16 cellular contexts compared by ENCODE assay signal in the genomic region with DNA sequence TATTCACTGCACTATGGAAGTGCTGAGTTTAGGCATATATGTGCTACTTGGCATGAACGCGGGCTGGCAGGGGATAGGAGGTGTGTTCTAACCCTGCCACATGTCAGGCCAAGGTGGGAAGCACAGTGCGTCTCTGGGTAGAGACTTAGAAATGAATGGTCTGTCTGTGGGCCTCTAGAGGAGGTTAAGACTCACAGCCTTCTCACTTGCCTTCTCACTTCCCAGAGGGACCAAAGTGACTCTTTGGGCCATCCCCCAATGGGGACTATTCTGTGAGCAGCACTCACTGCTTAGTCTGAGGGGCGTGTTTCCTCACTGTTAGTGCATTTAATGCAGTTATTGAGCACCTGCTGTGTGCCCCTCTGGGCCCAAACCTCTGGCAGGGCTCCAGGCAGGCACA. TPM values are rescaled to one million over a fixed set of nuclear protein-coding genes. Genes with fewer than 3 reads are reported as not detected.
"Had no signal": no experiment of that assay in that cellular context is flagged by ENCODE, and none has a peak within 500 bp of the region (broad histone marks: within the 10 kb centered on the region; RNA-seq: fewer than 3 reads in every experiment).

No MANE protein-coding gene starts in this region.

- H3K4me3 ChIP-seq: breast epithelium, heart left ventricle, left lung, pancreas, thyroid gland had no signal

- H3K36me3 ChIP-seq: breast epithelium, heart left ventricle, left lung, pancreas, thyroid gland had no signal

- H3K27ac ChIP-seq: breast epithelium, heart left ventricle, left lung, pancreas, thyroid gland had no signal

- DNase-seq: activated CD4-positive, alpha-beta memory T cell treated with anti-CD3 and anti-CD28 coated beads for 36 hours; activated effector memory CD4-positive, alpha-beta T cell treated with anti-CD3 and anti-CD28 coated beads, Interleukin-2, amount 50 U/mL, for 16 hours; activated naive CD8-positive, alpha-beta T cell treated with anti-CD3 and anti-CD28 coated beads, Interleukin-2, amount 10 ng/mL, durations not matched to agents 7 days and 5 days; activated T-cell treated with anti-CD3 and anti-CD28 coated beads, Interleukin-2, amount 50 U/mL, for 4 hours; mesenchymal stem cell; stimulated activated CD4-positive, alpha-beta T cell treated with anti-CD3 and anti-CD28 coated beads, Interleukin-15, amount 100 ng/mL, for 24 hours; stimulated activated CD4-positive, alpha-beta T cell treated with anti-CD3 and anti-CD28 coated beads, Interleukin-4, amount 100 ng/mL, for 4 hours; SW 1271; T-helper 9 cell; thyroid gland had no signal

- H3K36me3 Mint-ChIP-seq: activated CD4-positive, alpha-beta memory T cell treated with anti-CD3 and anti-CD28 coated beads for 36 hours; activated naive CD8-positive, alpha-beta T cell treated with anti-CD3 and anti-CD28 coated beads, Interleukin-2, amount 10 ng/mL, durations not matched to agents 7 days and 5 days had no signal

- ATAC-seq: activated T-cell treated with anti-CD3 and anti-CD28 coated beads, Interleukin-2, amount 50 U/mL, for 4 hours; heart left ventricle; left lung; pancreas had no signal

- H3K9me3 ChIP-seq: breast epithelium, heart left ventricle, left lung, pancreas, thyroid gland had no signal

- H3K27ac Mint-ChIP-seq: activated CD4-positive, alpha-beta memory T cell treated with anti-CD3 and anti-CD28 coated beads for 36 hours; activated naive CD8-positive, alpha-beta T cell treated with anti-CD3 and anti-CD28 coated beads, Interleukin-2, amount 10 ng/mL, durations not matched to agents 7 days and 5 days had no signal

- H3K9me3 Mint-ChIP-seq: activated CD4-positive, alpha-beta memory T cell treated with anti-CD3 and anti-CD28 coated beads for 36 hours; activated naive CD8-positive, alpha-beta T cell treated with anti-CD3 and anti-CD28 coated beads, Interleukin-2, amount 10 ng/mL, durations not matched to agents 7 days and 5 days; activated T-cell treated with anti-CD3 and anti-CD28 coated beads, Interleukin-2, amount 50 U/mL, for 4 hours had no signal

- H3K4me3 Mint-ChIP-seq: activated CD4-positive, alpha-beta memory T cell treated with anti-CD3 and anti-CD28 coated beads for 36 hours; activated naive CD8-positive, alpha-beta T cell treated with anti-CD3 and anti-CD28 coated beads, Interleukin-2, amount 10 ng/mL, durations not matched to agents 7 days and 5 days; activated T-cell treated with anti-CD3 and anti-CD28 coated beads, Interleukin-2, amount 50 U/mL, for 4 hours had no signal

RNA-seq across cellular contexts. Expression of a gene that starts 2.4 kb away (rescaled TPM):
- total RNA-seq: activated naive CD8-positive, alpha-beta T cell treated with anti-CD3 and anti-CD28 coated beads, Interleukin-2, amount 10 ng/mL, durations not matched to agents 7 days and 5 days; frontal cortex had no signal
- polyA plus RNA-seq: neural cell had no signal
